Comparison of ENCODE assay signal across 1 cellular context in genomic region chr1:116498789-116499628, GRCh38.
TF ChIP-seq lines count a peak whose summit lies in the region.

No MANE protein-coding gene starts in this region.

TF ChIP-seq in HepG2, 621 proteins besides CTCF, POLR2A, EP300 and RAD21 (continued from another document):
- TF ChIP-seq ARID3A (IDR thresholded peaks at IDR 0.05; ENCODE audit: low read depth, low read length), result no peak
- no peak for TF ChIP-seq KMT2B (CRISPR knock-in tag; IDR thresholded peaks at IDR 0.05)
- TF ChIP-seq ZNF574 (CRISPR knock-in tag; IDR thresholded peaks at IDR 0.05), result 0 out of 2 replicates have a peak, but pooled peaks have one; percentile 23
- TF ChIP-seq THAP11 (CRISPR knock-in tag; IDR thresholded peaks at IDR 0.05), result 0 out of 2 replicates have a peak, but pooled peaks have one; percentile 36
- TF ChIP-seq FOXM1 (CRISPR knock-in tag; IDR thresholded peaks at IDR 0.05), result no peak
- 0 out of 2 replicates have a peak, but pooled peaks have one; percentile 15 for TF ChIP-seq FOXA3 (CRISPR knock-in tag; IDR thresholded peaks at IDR 0.05)
- TF ChIP-seq ELF3 (CRISPR knock-in tag; IDR thresholded peaks at IDR 0.05), result peak; percentile 78
TF ChIP-seq in HepG2: peak in this region for 36.
